26 cellular contexts compared by ENCODE assay signal in the genomic region with DNA sequence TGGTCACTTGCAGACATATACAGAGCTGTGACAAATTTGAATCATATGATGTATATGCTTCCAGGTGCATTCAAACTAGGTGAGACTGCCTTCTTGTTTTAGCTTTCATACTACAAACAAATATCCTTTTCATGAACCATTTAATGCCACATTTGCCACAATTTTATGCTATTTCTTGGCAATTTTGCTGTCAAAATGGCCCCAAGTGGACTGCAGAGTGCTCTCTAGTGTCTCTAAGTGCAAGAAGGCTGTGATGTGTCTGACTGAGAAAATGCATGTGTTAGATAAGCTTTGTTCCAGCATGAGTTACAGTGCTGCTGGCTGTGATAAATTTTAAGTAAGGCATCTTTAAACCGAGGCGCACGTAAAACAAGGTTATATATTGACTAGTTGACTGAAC.
"Had no signal": no experiment of that assay in that cellular context is flagged by ENCODE, and none has a peak within 500 bp of the region (broad histone marks: within the 10 kb centered on the region; RNA-seq: fewer than 3 reads in every experiment).

No MANE protein-coding gene starts in this region.

- DNase-seq: colonic mucosa; cortex of kidney; dermis blood vessel endothelial cell; dorsolateral prefrontal cortex; effector CD4-positive, alpha-beta T cell; effector CD8-positive, alpha-beta T cell; effector memory CD4-positive, alpha-beta T cell; effector memory CD8-positive, alpha-beta T cell; endodermal cell; erythroblast; esophagus squamous epithelium; foreskin fibroblast; foreskin keratinocyte; foreskin melanocyte; gastrocnemius medialis; glutamatergic neuron; head of caudate nucleus; heart left ventricle had no signal

- H3K4me3 ChIP-seq: colonic mucosa, coronary artery, dorsolateral prefrontal cortex, esophagus muscularis mucosa, esophagus squamous epithelium, gastrocnemius medialis, gastroesophageal sphincter, heart left ventricle had no signal

- H3K27me3 ChIP-seq: colonic mucosa, foreskin keratinocyte, gastrocnemius medialis, heart left ventricle had no signal

- H3K27ac ChIP-seq: colonic mucosa, coronary artery, dorsolateral prefrontal cortex, epithelial cell of prostate, esophagus muscularis mucosa, esophagus squamous epithelium, foreskin keratinocyte, gastrocnemius medialis, gastroesophageal sphincter, heart left ventricle had no signal

- FAIRE-seq: colon, endometrium, endothelial cell of umbilical vein, frontal cortex had no signal

- H3K4me1 ChIP-seq: colonic mucosa, esophagus muscularis mucosa, gastroesophageal sphincter had no signal

- H3K36me3 ChIP-seq: colonic mucosa, esophagus muscularis mucosa, esophagus squamous epithelium, gastrocnemius medialis, gastroesophageal sphincter, heart left ventricle had no signal

- H3K9me3 ChIP-seq: colonic mucosa, esophagus muscularis mucosa, esophagus squamous epithelium, gastrocnemius medialis had no signal
